19 cellular contexts compared by ENCODE assay signal in the genomic region with DNA sequence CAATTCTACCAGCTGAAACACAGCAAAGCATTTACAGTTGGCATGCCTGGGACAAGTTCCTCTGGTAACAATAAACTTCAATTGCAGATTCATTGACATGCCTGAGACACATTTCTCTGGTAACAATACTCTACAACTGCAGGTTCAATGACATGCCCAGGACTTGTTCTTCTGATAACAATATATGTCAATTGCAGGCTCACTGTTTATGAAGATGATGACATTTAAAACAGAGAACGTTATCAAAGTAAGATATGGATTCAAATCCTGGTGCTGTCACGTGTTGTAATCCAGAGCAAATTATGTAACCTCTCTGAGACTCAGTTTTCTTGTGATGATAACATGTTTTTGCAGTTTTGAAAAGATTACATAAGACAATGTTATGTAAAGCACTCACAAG. TPM values are rescaled to one million over a fixed set of nuclear protein-coding genes. Genes with fewer than 3 reads are reported as not detected.
DNase-seq lines count a peak whose midpoint lies in the region; ATAC-seq, FAIRE-seq and TF ChIP-seq lines count a peak whose summit lies in the region.
"Had no signal": no experiment of that assay in that cellular context is flagged by ENCODE, and none has a peak within 500 bp of the region (broad histone marks: within the 10 kb centered on the region; RNA-seq: fewer than 3 reads in every experiment).

No MANE protein-coding gene starts in this region.

- no peaks in the 10 kb centered on the region for H3K27me3 Mint-ChIP-seq in activated CD4-positive, alpha-beta T cell treated with anti-CD3 and anti-CD28 coated beads, Interleukin-2, amount 10 ng/mL, durations not matched to agents 7 days and 5 days
- H3K27me3 Mint-ChIP-seq: activated T-cell treated with anti-CD3 and anti-CD28 coated beads, Interleukin-2, amount 50 U/mL, for 24 hours had no signal

- H3K9me3 ChIP-seq in HEK293 (ENCODE audit: control insufficient read depth, insufficient read depth, low read depth, low read length) (no peaks in the 10 kb centered on the region), small intestine (ENCODE audit: control insufficient read depth, low read depth) (no peaks in the 10 kb centered on the region)
- H3K9me3 ChIP-seq: SJCRH30 had no signal

- no peaks in the 10 kb centered on the region for H3K9me3 Mint-ChIP-seq in activated CD4-positive, alpha-beta T cell treated with anti-CD3 and anti-CD28 coated beads, Interleukin-2, amount 10 ng/mL, durations not matched to agents 7 days and 5 days
- H3K9me3 Mint-ChIP-seq: activated CD8-positive, alpha-beta T cell treated with anti-CD3 and anti-CD28 coated beads for 36 hours; activated T-cell treated with anti-CD3 and anti-CD28 coated beads, Interleukin-2, amount 50 U/mL, for 24 hours; WTC11 had no signal

- H3K36me3 ChIP-seq in HEK293 (ENCODE audit: control insufficient read depth in 2 of 2, insufficient read depth in 1 of 2, low read length in 2 of 2) (no peaks in the 10 kb centered on the region), small intestine (ENCODE audit: control insufficient read depth in 2 of 2, insufficient read depth in 2 of 2, low read length in 2 of 2) (peaks cover 0 to 3% of the 10 kb centered on the region in 2 donors)
- H3K36me3 ChIP-seq: SJCRH30 had no signal

- FAIRE-seq in small intestine (lab: Jason Lieb, UNC), result no peak

- no peak overlapping the region for H3K4me3 Mint-ChIP-seq in activated CD4-positive, alpha-beta T cell treated with anti-CD3 and anti-CD28 coated beads, Interleukin-2, amount 10 ng/mL, durations not matched to agents 7 days and 5 days
- H3K4me3 Mint-ChIP-seq: activated CD8-positive, alpha-beta T cell treated with anti-CD3 and anti-CD28 coated beads for 36 hours; activated T-cell treated with anti-CD3 and anti-CD28 coated beads, Interleukin-2, amount 50 U/mL, for 24 hours; CD8-positive, alpha-beta memory T cell; WTC11 had no signal

- H3K27ac ChIP-seq in HEK293 (ENCODE audit: extremely low read depth, low read depth, low read length) (no peak overlapping the region), foreskin keratinocyte (peak overlapping the region; percentile 63), small intestine (ENCODE audit: low read depth in 1 of 2, low read length in 1 of 2) (no peak overlapping the region)
- H3K27ac ChIP-seq: SJCRH30 had no signal

- no peaks in the 10 kb centered on the region for H3K27me3 ChIP-seq in foreskin keratinocyte
- no peaks in the 10 kb centered on the region for H3K27me3 ChIP-seq in small intestine (ENCODE audit: control insufficient read depth in 2 of 2, insufficient read depth in 2 of 2, low read length in 2 of 2)
- H3K27me3 ChIP-seq: SJCRH30 had no signal

- H3K4me1 ChIP-seq in HEK293 (ENCODE audit: control insufficient read depth, insufficient read depth, low read length) (peaks cover 30% of the 10 kb centered on the region), foreskin keratinocyte (peaks cover 29% of the 10 kb centered on the region), small intestine (ENCODE audit: control insufficient read depth in 2 of 2, insufficient read depth in 1 of 2, low read depth in 1 of 2, low read length in 1 of 2) (peaks cover 0 to 5% of the 10 kb centered on the region in 2 donors)

- ATAC-seq in foreskin keratinocyte (no peak), GM21381 (IDR thresholded peaks at IDR 0.05; ENCODE audit: unreplicated experiment) (no peak)
- ATAC-seq: activated CD8-positive, alpha-beta T cell treated with anti-CD3 and anti-CD28 coated beads for 36 hours; PC-3 had no signal

- CTCF ChIA-PET in HEK293 (lab: Yijun Ruan, JAX), result no interaction called here
- CTCF ChIA-PET in activated CD4-positive, alpha-beta T cell treated with anti-CD3 and anti-CD28 coated beads, Interleukin-2, amount 10 ng/mL, durations not matched to agents 7 days and 5 days (lab: Charles Lee), result no interaction called here

- no peak overlapping the region for H3K27ac Mint-ChIP-seq in activated CD4-positive, alpha-beta T cell treated with anti-CD3 and anti-CD28 coated beads, Interleukin-2, amount 10 ng/mL, durations not matched to agents 7 days and 5 days
- H3K27ac Mint-ChIP-seq: activated CD8-positive, alpha-beta T cell treated with anti-CD3 and anti-CD28 coated beads for 36 hours; activated T-cell treated with anti-CD3 and anti-CD28 coated beads, Interleukin-2, amount 50 U/mL, for 24 hours; CD8-positive, alpha-beta memory T cell had no signal

- no peaks in the 10 kb centered on the region for H3K4me1 Mint-ChIP-seq in activated CD4-positive, alpha-beta T cell treated with anti-CD3 and anti-CD28 coated beads, Interleukin-2, amount 10 ng/mL, durations not matched to agents 7 days and 5 days
- H3K4me1 Mint-ChIP-seq: CD8-positive, alpha-beta memory T cell had no signal

- DNase-seq in OCI-M1 (lab: John Stamatoyannopoulos, UW) (peak; percentile 32), foreskin keratinocyte (peak; percentile 82 to 86), small intestine (peak; percentile 70), NCI-H774 (lab: John Stamatoyannopoulos, UW) (no peak)
- no peak for DNase-seq in activated CD4-positive, alpha-beta T cell treated with anti-CD3 and anti-CD28 coated beads, Interleukin-2, amount 10 ng/mL, durations not matched to agents 7 days and 5 days
- DNase-seq: activated CD8-positive, alpha-beta T cell treated with anti-CD3 and anti-CD28 coated beads for 36 hours; activated naive CD4-positive, alpha-beta T cell treated with anti-CD3 and anti-CD28 coated beads, Interleukin-2, amount 50 U/mL, for 16 hours; activated T-cell treated with anti-CD3 and anti-CD28 coated beads, Interleukin-2, amount 50 U/mL, for 24 hours; CD8-positive, alpha-beta memory T cell; hypothalamus; Kasumi-1; NCI-H1436 treated with DMSO at 0.1 percent for 48 hours; NCI-H748 treated with DMSO at 0.1 percent for 48 hours; PC-3; SJCRH30; stimulated activated CD4-positive, alpha-beta T cell treated with anti-CD3 and anti-CD28 coated beads, Interleukin-12 subunit alpha, Interleukin-12 subunit beta, amount 100 ng/mL, for 4 hours had no signal

- H3K4me3 ChIP-seq in HEK293 (ENCODE audit: low read depth, low read length) (no peak overlapping the region), small intestine (ENCODE audit: low read depth in 1 of 2, low read length in 2 of 2) (no peak overlapping the region)
- H3K4me3 ChIP-seq: SJCRH30 had no signal

- no peak for TF ChIP-seq CTCF in HEK293 (tag by site-specific recombination; IDR thresholded peaks at IDR 0.05)
- TF ChIP-seq CTCF in foreskin keratinocyte (conservative IDR thresholded peaks at IDR 0.05), result no peak

- 15 to 33% (median 15%) methylated on average over 2 of the region's 2 CpGs for WGBS in small intestine, 3 donors

- no peaks in the 10 kb centered on the region for H3K36me3 Mint-ChIP-seq in activated CD4-positive, alpha-beta T cell treated with anti-CD3 and anti-CD28 coated beads, Interleukin-2, amount 10 ng/mL, durations not matched to agents 7 days and 5 days (ENCODE audit: low read depth)
- H3K36me3 Mint-ChIP-seq: CD8-positive, alpha-beta memory T cell; WTC11 had no signal

- POLR2A ChIA-PET in HEK293 (lab: Yijun Ruan, JAX), result no interaction called here
- POLR2A ChIA-PET in activated CD4-positive, alpha-beta T cell treated with anti-CD3 and anti-CD28 coated beads, Interleukin-2, amount 10 ng/mL, durations not matched to agents 7 days and 5 days (lab: Charles Lee), result no interaction called here

TF ChIP-seq in HEK293, 187 proteins besides CTCF, POLR2A, EP300 and RAD21 (continues in another document):
- peak; percentile 72 for TF ChIP-seq ATF2 (tag by site-specific recombination; IDR thresholded peaks at IDR 0.05; ENCODE audit: low read depth)

RNA-seq across cellular contexts. Expression of gene KITLG, which starts 20.5 kb away (rescaled TPM):
- total RNA-seq in foreskin keratinocyte, result 9.0 and 16.7 TPM in 2 replicates
- polyA plus RNA-seq in foreskin keratinocyte (1.8 and 4.3 TPM in 2 replicates), small intestine (1 to 10 TPM; 4.5 to 8.1 (median 7.6) TPM)
- under 1 TPM in 1 of 2 experiments, not detected in 1; 0.12 TPM for total RNA-seq in activated CD4-positive, alpha-beta T cell treated with anti-CD3 and anti-CD28 coated beads, Interleukin-2, amount 10 ng/mL, durations not matched to agents 7 days and 5 days
- total RNA-seq: activated CD8-positive, alpha-beta T cell treated with anti-CD3 and anti-CD28 coated beads for 36 hours had no signal
- polyA plus RNA-seq: CD8-positive, alpha-beta memory T cell had no signal

Comparison
In these comparisons a context has a peak if more than half of its experiments do, and no peak if none do; other contexts are left out.
1. DNase-seq: peak in OCI-M1 (single experiment), foreskin keratinocyte (2 of 2) and small intestine (single experiment); none in activated CD4-positive, alpha-beta T cell treated with anti-CD3 and anti-CD28 coated beads, Interleukin-2, amount 10 ng/mL, durations not matched to agents 7 days and 5 days (single experiment) and NCI-H774 (single experiment).